8 cellular contexts compared by ENCODE assay signal in the genomic region with DNA sequence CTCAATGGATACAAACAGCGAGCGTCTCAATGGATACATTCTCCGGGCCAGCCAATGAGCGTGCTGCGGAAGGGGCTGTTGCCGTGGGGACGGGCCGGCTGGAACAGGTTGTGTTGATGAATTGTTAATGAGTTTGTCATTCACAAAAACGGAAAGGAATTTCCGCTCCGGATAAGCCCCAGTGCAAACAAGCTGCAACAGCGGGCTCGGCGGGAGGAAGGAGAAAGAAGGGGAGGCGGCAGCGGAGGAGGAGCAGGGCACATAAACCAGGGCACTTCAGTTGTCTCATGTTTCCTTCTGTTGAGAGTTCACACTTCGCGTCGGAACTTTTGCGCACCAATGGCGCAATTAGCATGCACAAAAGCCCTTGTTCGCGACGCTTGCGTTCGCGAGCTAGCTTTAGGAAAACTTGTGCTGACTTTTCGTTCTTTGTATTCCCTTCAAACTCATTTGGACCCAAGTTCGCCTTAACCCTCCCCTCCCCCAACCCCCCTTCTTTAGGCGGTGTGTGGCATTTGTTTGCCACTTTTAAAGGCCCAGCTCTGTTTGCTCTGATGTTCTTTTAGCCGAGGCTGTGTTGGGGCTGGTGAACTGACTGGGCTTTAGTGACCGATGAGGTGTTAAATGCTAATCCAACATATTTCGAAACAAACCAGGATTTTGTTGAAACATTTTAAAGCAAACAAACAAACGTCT. TPM values are rescaled to one million over a fixed set of nuclear protein-coding genes. Genes with fewer than 3 reads are reported as not detected.
DNase-seq lines count a peak whose midpoint lies in the region; ATAC-seq and TF ChIP-seq lines count a peak whose summit lies in the region.

A gene with protein sequence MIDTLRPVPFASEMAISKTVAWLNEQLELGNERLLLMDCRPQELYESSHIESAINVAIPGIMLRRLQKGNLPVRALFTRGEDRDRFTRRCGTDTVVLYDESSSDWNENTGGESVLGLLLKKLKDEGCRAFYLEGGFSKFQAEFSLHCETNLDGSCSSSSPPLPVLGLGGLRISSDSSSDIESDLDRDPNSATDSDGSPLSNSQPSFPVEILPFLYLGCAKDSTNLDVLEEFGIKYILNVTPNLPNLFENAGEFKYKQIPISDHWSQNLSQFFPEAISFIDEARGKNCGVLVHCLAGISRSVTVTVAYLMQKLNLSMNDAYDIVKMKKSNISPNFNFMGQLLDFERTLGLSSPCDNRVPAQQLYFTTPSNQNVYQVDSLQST (minus strand): TSS at position 10 of the 696 bp plus-strand sequence. CDS start 462 bp downstream, outside the sequence.

- H3K27ac Mint-ChIP-seq in activated T-cell treated with anti-CD3 and anti-CD28 coated beads, Interleukin-2, amount 50 U/mL, for 24 hours: peak within 1 kb of the TSS; percentile 96

- ATAC-seq in GM19395 (IDR thresholded peaks at IDR 0.05; ENCODE audit: unreplicated experiment): peak; percentile 47

- peaks cover 48% of the 10 kb centered on the region for H3K36me3 Mint-ChIP-seq in activated T-cell treated with anti-CD3 and anti-CD28 coated beads, Interleukin-2, amount 50 U/mL, for 24 hours (ENCODE audit: low read depth)

- peak within 1 kb of the TSS; percentile 100 for H3K27ac ChIP-seq in epithelial cell of prostate

- peak within 1 kb of the TSS; percentile 96 for H3K4me3 Mint-ChIP-seq in activated T-cell treated with anti-CD3 and anti-CD28 coated beads, Interleukin-2, amount 50 U/mL, for 24 hours

- in situ Hi-C loops in KBM-7 (cut with MboI; ENCODE audit: low pct_unique_long_range_greater_than_20kb, low sequenced_read_pairs): loop anchor here (25.0 kb wide), 1 partner anchor 315 kb away; no protein-coding TSS in a partner anchor

- DNase-seq in AG20443 (ENCODE audit: low spot score) (peak; percentile 95), KBM-7 (peak; percentile 99), epithelial cell of prostate (ENCODE audit: low read depth, low spot score) (peak; percentile 99), middle frontal gyrus (ENCODE audit: extremely low spot score, low spot score) (peak; percentile 90)
- peak; percentile 88 for DNase-seq in activated T-cell treated with anti-CD3 and anti-CD28 coated beads, Interleukin-2, amount 50 U/mL, for 24 hours
- DNase-seq in stimulated activated CD8-positive, alpha-beta memory T cell treated with anti-CD3 and anti-CD28 coated beads, Interleukin-15, amount 100 ng/mL, for 4 hours (ENCODE audit: low read depth in 2 of 2): peak; percentile 66 to 77

- peaks cover 61% of the 10 kb centered on the region for H3K4me1 Mint-ChIP-seq in activated T-cell treated with anti-CD3 and anti-CD28 coated beads, Interleukin-2, amount 50 U/mL, for 24 hours (ENCODE audit: low read depth)

- H3K27me3 Mint-ChIP-seq in activated T-cell treated with anti-CD3 and anti-CD28 coated beads, Interleukin-2, amount 50 U/mL, for 24 hours: peaks cover 2% of the 10 kb centered on the region

- H3K9me3 Mint-ChIP-seq in activated T-cell treated with anti-CD3 and anti-CD28 coated beads, Interleukin-2, amount 50 U/mL, for 24 hours: no peaks in the 10 kb centered on the region

TF ChIP-seq in PFSK-1, 5 proteins besides CTCF, POLR2A, EP300 and RAD21:
- TF ChIP-seq FOXP2 (optimal IDR thresholded peaks at IDR 0.05; ENCODE audit: borderline replicate concordance, extremely low read depth, extremely low read length, insufficient read depth): peak; percentile 86
- TF ChIP-seq, protein P1, sequence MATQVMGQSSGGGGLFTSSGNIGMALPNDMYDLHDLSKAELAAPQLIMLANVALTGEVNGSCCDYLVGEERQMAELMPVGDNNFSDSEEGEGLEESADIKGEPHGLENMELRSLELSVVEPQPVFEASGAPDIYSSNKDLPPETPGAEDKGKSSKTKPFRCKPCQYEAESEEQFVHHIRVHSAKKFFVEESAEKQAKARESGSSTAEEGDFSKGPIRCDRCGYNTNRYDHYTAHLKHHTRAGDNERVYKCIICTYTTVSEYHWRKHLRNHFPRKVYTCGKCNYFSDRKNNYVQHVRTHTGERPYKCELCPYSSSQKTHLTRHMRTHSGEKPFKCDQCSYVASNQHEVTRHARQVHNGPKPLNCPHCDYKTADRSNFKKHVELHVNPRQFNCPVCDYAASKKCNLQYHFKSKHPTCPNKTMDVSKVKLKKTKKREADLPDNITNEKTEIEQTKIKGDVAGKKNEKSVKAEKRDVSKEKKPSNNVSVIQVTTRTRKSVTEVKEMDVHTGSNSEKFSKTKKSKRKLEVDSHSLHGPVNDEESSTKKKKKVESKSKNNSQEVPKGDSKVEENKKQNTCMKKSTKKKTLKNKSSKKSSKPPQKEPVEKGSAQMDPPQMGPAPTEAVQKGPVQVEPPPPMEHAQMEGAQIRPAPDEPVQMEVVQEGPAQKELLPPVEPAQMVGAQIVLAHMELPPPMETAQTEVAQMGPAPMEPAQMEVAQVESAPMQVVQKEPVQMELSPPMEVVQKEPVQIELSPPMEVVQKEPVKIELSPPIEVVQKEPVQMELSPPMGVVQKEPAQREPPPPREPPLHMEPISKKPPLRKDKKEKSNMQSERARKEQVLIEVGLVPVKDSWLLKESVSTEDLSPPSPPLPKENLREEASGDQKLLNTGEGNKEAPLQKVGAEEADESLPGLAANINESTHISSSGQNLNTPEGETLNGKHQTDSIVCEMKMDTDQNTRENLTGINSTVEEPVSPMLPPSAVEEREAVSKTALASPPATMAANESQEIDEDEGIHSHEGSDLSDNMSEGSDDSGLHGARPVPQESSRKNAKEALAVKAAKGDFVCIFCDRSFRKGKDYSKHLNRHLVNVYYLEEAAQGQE (IDR thresholded peaks at IDR 0.05; ENCODE audit: insufficient read depth in 1 of 2, low read depth in 2 of 2, low read length in 2 of 2): no peak; a peak in 1 of 4 replicates
- no peak for TF ChIP-seq TAF1 (IDR thresholded peaks at IDR 0.05; ENCODE audit: borderline replicate concordance, insufficient read depth, low read length)
- TF ChIP-seq SIN3A (IDR thresholded peaks at IDR 0.05; ENCODE audit: borderline replicate concordance, insufficient read depth, low read length): no peak
- TF ChIP-seq POLR2AphosphoS5 (IDR thresholded peaks at IDR 0.05; ENCODE audit: low read depth, low read length): no peak; the same call in 1 of the 2 replicates
TF ChIP-seq in PFSK-1: peak in this region for 1.

RNA-seq across cellular contexts. Expression of the gene that starts here (rescaled TPM):
- 38.7 TPM for polyA plus RNA-seq in PFSK-1 (2012; ENCODE audit: insufficient read length, low read depth)

Comparison
In these comparisons a context has a peak if more than half of its experiments do, and no peak if none do; other contexts are left out.
1. Peak in every context shown above with its lines: DNase-seq, ATAC-seq and H3K27ac ChIP-seq.